Comparison of ENCODE assay signal across 12 cellular contexts in the genomic region with DNA sequence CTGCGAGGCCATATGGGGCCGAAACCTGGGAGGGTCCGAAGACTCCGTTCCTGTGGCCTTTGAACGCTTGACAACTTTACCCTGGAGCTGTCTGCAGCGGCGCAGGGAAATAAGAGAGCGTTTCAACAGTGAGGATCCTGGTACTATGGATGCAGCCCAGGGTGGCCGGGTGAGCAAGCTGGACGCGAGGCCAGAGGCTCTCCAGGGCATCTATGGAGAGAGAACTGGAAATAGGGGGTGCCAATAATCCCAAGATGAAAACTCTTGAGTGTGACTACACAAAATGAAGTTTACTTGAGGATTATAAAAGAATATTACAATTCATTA. TPM values are rescaled to one million over a fixed set of nuclear protein-coding genes. Genes with fewer than 3 reads are reported as not detected.
DNase-seq lines count a peak whose midpoint lies in the region; ATAC-seq and TF ChIP-seq lines count a peak whose summit lies in the region.
"Had no signal": no experiment of that assay in that cellular context is flagged by ENCODE, and none has a peak within 500 bp of the region (broad histone marks: within the 10 kb centered on the region; RNA-seq: fewer than 3 reads in every experiment).

No MANE protein-coding gene starts in this region.

- H3K36me3 ChIP-seq in endodermal cell (ENCODE audit: control insufficient read depth, insufficient read depth, low read length) (no peaks in the 10 kb centered on the region), left lung (no peaks in the 10 kb centered on the region)

- peak overlapping the region; percentile 92; the same call in 1 of the 2 replicates for H3K4me3 Mint-ChIP-seq in HFFc6
- H3K4me3 Mint-ChIP-seq in endodermal cell = peak overlapping the region; percentile 59

- H3K9me3 Mint-ChIP-seq in HFFc6 = peaks cover 8% of the 10 kb centered on the region; the same call in 1 of the 2 replicates
- H3K9me3 Mint-ChIP-seq in endodermal cell = peaks cover 1% of the 10 kb centered on the region

- intact Hi-C loops in left lung (cut with DNase I) = no loop called here

- H3K4me1 Mint-ChIP-seq in HFFc6 (ENCODE audit: low read depth) (peaks cover 10% of the 10 kb centered on the region; the same call in 1 of the 2 replicates), endodermal cell (peaks cover 14% of the 10 kb centered on the region)

- peaks cover 43% of the 10 kb centered on the region for H3K27me3 ChIP-seq in endodermal cell (ENCODE audit: control insufficient read depth, insufficient read depth, low read length, poor library complexity, severe bottlenecking)
- H3K27me3 ChIP-seq in left lung = peaks cover 0 to 48% of the 10 kb centered on the region in 2 donors

- H3K36me3 Mint-ChIP-seq in HFFc6 (ENCODE audit: low read depth) = peaks cover 5% of the 10 kb centered on the region; the same call in 1 of the 2 replicates
- no peaks in the 10 kb centered on the region for H3K36me3 Mint-ChIP-seq in endodermal cell (ENCODE audit: low read depth)
- H3K36me3 Mint-ChIP-seq: CD4-positive, alpha-beta memory T cell; stimulated activated naive B cell treated with anti-CD40 and anti-IgM and Interleukin-4, amounts not matched to agents 10 μg/mL and 1 μg/mL and 100 μg/mL, for 72 hours had no signal

- H3K9me3 ChIP-seq in endodermal cell (ENCODE audit: control insufficient read depth, low read length) = peaks cover 5% of the 10 kb centered on the region
- peaks cover 0 to 17% of the 10 kb centered on the region in 2 donors for H3K9me3 ChIP-seq in left lung

- 60 to 65% methylated on average over 10 to 11 of the region's 11 CpGs for WGBS in endodermal cell (ENCODE audit: insufficient coverage in 1 of 2, insufficient read length in 1 of 2), 2 experiments

- H3K27ac Mint-ChIP-seq in HFFc6 (no peak overlapping the region; the same call in 1 of the 2 replicates), endodermal cell (no peak overlapping the region)
- H3K27ac Mint-ChIP-seq: activated T-helper 1 cell treated with anti-CD3 and anti-CD28 coated beads, Interleukin-12 subunit alpha, Interleukin-12 subunit beta, Interleukin-2, Interleukin-4 antibody, amounts not matched to agents 30 ng/mL and 10 ng/mL and 1 ng/mL, durations not matched to agents 14 hours and 24 hours and 36 hours; CD4-positive, alpha-beta memory T cell; stimulated activated naive B cell treated with anti-CD40 and anti-IgM and Interleukin-4, amounts not matched to agents 10 μg/mL and 1 μg/mL and 100 μg/mL, for 72 hours had no signal

- H3K9ac ChIP-seq in endodermal cell (ENCODE audit: extremely low read depth, low read length, poor library complexity, severe bottlenecking) = no peak overlapping the region

- H3K4me1 ChIP-seq in endodermal cell (ENCODE audit: control insufficient read depth, insufficient read depth, low read length) (no peaks in the 10 kb centered on the region), left lung (no peaks in the 10 kb centered on the region)

- no peak overlapping the region for H3K27ac ChIP-seq in endodermal cell (ENCODE audit: low read depth, low read length)
- H3K27ac ChIP-seq in left lung = peak overlapping the region in 1 of 2 donors; percentile 90

- H3K4me3 ChIP-seq in endodermal cell (ENCODE audit: low read length) (peak overlapping the region; percentile 88), left lung (peak overlapping the region; percentile 37 to 41), skeletal muscle cell (ENCODE audit: low read depth, low read length) (peak overlapping the region; percentile 56)

- ATAC-seq in left lung (no peak), GM19452 (IDR thresholded peaks at IDR 0.05; ENCODE audit: unreplicated experiment) (no peak), GM19324 (IDR thresholded peaks at IDR 0.05; ENCODE audit: low FRiP score, unreplicated experiment) (no peak), HG02571 (IDR thresholded peaks at IDR 0.05; ENCODE audit: unreplicated experiment) (no peak)
- ATAC-seq: stimulated activated naive B cell treated with anti-CD40 and anti-IgM and Interleukin-4, amounts not matched to agents 10 μg/mL and 1 μg/mL and 100 μg/mL, for 72 hours had no signal

- H3K27me3 Mint-ChIP-seq in HFFc6 (ENCODE audit: insufficient read depth) (peaks cover 6% of the 10 kb centered on the region), endodermal cell (ENCODE audit: insufficient read depth) (peaks cover 69% of the 10 kb centered on the region)

- no peak for DNase-seq in HFFc6
- no peak for DNase-seq in endodermal cell
- no peak for DNase-seq in left lung
- DNase-seq in skeletal muscle cell (ENCODE audit: low read depth) = no peak
- DNase-seq in NCI-H2107 (lab: John Stamatoyannopoulos, UW) = no peak
- DNase-seq: CD4-positive, alpha-beta memory T cell; stimulated activated CD4-positive, alpha-beta T cell treated with anti-CD3 and anti-CD28 coated beads, Interleukin-12 subunit alpha, Interleukin-12 subunit beta, amount 100 ng/mL, for 4 hours; stimulated activated naive B cell treated with anti-CD40 and anti-IgM and Interleukin-4, amounts not matched to agents 10 μg/mL and 1 μg/mL and 100 μg/mL, for 72 hours had no signal

- no peak for TF ChIP-seq CTCF in HFFc6 (IDR thresholded peaks at IDR 0.05)
- no peak for TF ChIP-seq CTCF in endodermal cell (conservative IDR thresholded peaks at IDR 0.05)
- TF ChIP-seq CTCF in left lung (IDR thresholded peaks at IDR 0.05) = no peak

RNA-seq across cellular contexts. Expression of a gene that starts 1.1 kb away (rescaled TPM):
- 1 to 10 TPM in 4 of 6 experiments, under 1 TPM in 2; 0.81 to 9.7 (median 8.2) TPM for total RNA-seq in HFFc6 (2021; fragmentation: NEBNext Ultra II Directional; extraction: Animal tissue kit (Norgen Biotek cat#: 25700))
- total RNA-seq in endodermal cell = under 1 TPM in 1 of 2 donors, not detected in 1; 0.22 TPM
- polyA plus RNA-seq in endodermal cell (2013, experiment 1 of 2) = 0.53 TPM
- polyA plus RNA-seq in endodermal cell (2013, experiment 2 of 2) = 0.54 TPM
- total RNA-seq in left lung = 10 to 100 TPM; 14.1 to 30.5 TPM
- total RNA-seq: activated T-helper 1 cell treated with anti-CD3 and anti-CD28 coated beads, Interleukin-12 subunit alpha, Interleukin-12 subunit beta, Interleukin-2, Interleukin-4 antibody, amounts not matched to agents 30 ng/mL and 10 ng/mL and 1 ng/mL, durations not matched to agents 14 hours and 24 hours and 36 hours; CD4-positive, alpha-beta memory T cell had no signal
- polyA plus RNA-seq: CD4-positive, alpha-beta memory T cell had no signal
